12 cellular contexts compared by ENCODE assay signal in the genomic region with DNA sequence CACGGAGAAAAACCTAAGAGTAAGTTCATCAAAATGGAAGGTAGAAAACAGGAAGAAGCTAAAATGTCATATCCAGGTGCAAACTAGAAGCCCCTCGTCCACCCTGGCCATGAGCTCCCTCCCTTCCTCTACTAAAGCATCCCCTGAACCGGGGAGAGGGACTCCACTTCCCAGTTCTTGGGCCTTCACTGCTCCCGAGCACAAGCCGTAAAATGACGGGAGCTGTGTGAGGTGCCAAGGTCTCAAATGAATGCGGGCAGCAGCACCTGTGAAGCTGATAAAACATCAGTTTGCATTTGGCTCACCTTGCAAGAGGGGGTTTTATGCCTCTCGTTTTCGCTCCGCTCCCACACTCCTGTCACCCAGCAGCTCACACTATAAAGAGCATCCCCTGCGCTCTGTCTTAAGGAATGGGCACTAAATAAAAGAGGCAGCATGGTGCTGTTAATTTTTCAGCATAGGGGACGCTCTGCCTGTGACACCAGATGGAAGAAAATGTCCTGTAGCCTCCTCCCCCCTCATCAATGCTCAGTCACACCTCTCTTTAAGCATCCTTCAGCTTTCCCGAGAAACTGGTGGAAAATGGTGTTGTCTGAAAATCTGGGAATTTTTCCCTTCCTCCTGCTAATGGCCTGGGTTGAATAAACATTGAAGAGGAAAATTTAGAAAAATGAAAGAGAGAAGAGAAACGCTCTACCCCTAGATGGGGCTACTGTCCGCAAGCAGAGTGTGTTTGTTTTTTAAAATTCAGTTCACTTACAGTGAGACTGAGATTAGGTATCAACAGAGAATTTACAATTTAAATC.
DNase-seq lines count a peak whose midpoint lies in the region; ATAC-seq and TF ChIP-seq lines count a peak whose summit lies in the region.
"Had no signal": no experiment of that assay in that cellular context is flagged by ENCODE, and none has a peak within 500 bp of the region (broad histone marks: within the 10 kb centered on the region; RNA-seq: fewer than 3 reads in every experiment).

No MANE protein-coding gene starts in this region.

- no peaks in the 10 kb centered on the region for H3K4me1 ChIP-seq in right atrium auricular region

- intact Hi-C loops in Right ventricle myocardium superior (cut with DNase I): no loop called here

- H3K36me3 ChIP-seq in right atrium auricular region: no peaks in the 10 kb centered on the region
- H3K36me3 ChIP-seq: tibial nerve had no signal

- no peak overlapping the region for H3K27ac ChIP-seq in right atrium auricular region
- H3K27ac ChIP-seq: SK-N-MC, tibial nerve had no signal

- ATAC-seq in Right ventricle myocardium superior (ENCODE audit: poor library complexity): no peak
- ATAC-seq in activated T-cell treated with anti-CD3 and anti-CD28 coated beads, Interleukin-2, amount 50 U/mL, for 4 hours: no peak

- no peaks in the 10 kb centered on the region for H3K4me1 Mint-ChIP-seq in activated T-cell treated with anti-CD3 and anti-CD28 coated beads, Interleukin-2, amount 50 U/mL, for 4 hours (ENCODE audit: low read depth)

- TF ChIP-seq CTCF in right atrium auricular region (IDR thresholded peaks at IDR 0.05) (peak in 1 of 2 donors; percentile 53), astrocyte of the spinal cord (IDR thresholded peaks at IDR 0.05; ENCODE audit: low read depth, low read length) (peak; percentile 64)

- H3K4me3 Mint-ChIP-seq in activated T-cell treated with anti-CD3 and anti-CD28 coated beads, Interleukin-2, amount 50 U/mL, for 4 hours: no peak overlapping the region

- no peak overlapping the region for H3K4me3 ChIP-seq in right atrium auricular region
- no peak overlapping the region for H3K4me3 ChIP-seq in astrocyte of the spinal cord (ENCODE audit: low read depth, low read length)
- H3K4me3 ChIP-seq: SK-N-MC, tibial nerve had no signal

- no peaks in the 10 kb centered on the region for H3K9me3 Mint-ChIP-seq in activated T-cell treated with anti-CD3 and anti-CD28 coated beads, Interleukin-2, amount 50 U/mL, for 4 hours

- in situ Hi-C loops in astrocyte of the spinal cord (cut with HindIII; ENCODE audit: low sequenced_read_pairs): no loop called here

- no peaks in the 10 kb centered on the region for H3K27me3 Mint-ChIP-seq in activated T-cell treated with anti-CD3 and anti-CD28 coated beads, Interleukin-2, amount 50 U/mL, for 4 hours (ENCODE audit: low read depth)

- no peaks in the 10 kb centered on the region for H3K9me3 ChIP-seq in right atrium auricular region
- H3K9me3 ChIP-seq: tibial nerve had no signal

- H3K36me3 Mint-ChIP-seq in activated T-cell treated with anti-CD3 and anti-CD28 coated beads, Interleukin-2, amount 50 U/mL, for 4 hours (ENCODE audit: insufficient read depth): no peaks in the 10 kb centered on the region

- no peaks in the 10 kb centered on the region for H3K27me3 ChIP-seq in right atrium auricular region
- H3K27me3 ChIP-seq: tibial nerve had no signal

- DNase-seq in right atrium auricular region (ENCODE audit: low spot score) (peak; percentile 36), Right ventricle myocardium superior (no peak), astrocyte of the spinal cord (ENCODE audit: low read depth, low spot score) (peak; percentile 29), kidney glomerular epithelial cell (lab: John Stamatoyannopoulos, UW) (peak; percentile 1), NCI-H128 (lab: John Stamatoyannopoulos, UW; ENCODE audit: unreplicated experiment) (no peak), AG08396 (ENCODE audit: low spot score) (no peak), NCI-H2107 (lab: John Stamatoyannopoulos, UW) (no peak)
- DNase-seq in activated T-cell treated with anti-CD3 and anti-CD28 coated beads, Interleukin-2, amount 50 U/mL, for 4 hours: no peak
- DNase-seq: activated CD4-positive, alpha-beta T cell treated with anti-CD3 and anti-CD28 coated beads for 48 hours; occipital lobe had no signal

Comparison
In these comparisons a context has a peak if more than half of its experiments do, and no peak if none do; other contexts are left out.
1. DNase-seq: peak in right atrium auricular region (single experiment), astrocyte of the spinal cord (single experiment) and kidney glomerular epithelial cell (single experiment); none in Right ventricle myocardium superior (single experiment), activated T-cell treated with anti-CD3 and anti-CD28 coated beads, Interleukin-2, amount 50 U/mL, for 4 hours (single experiment), NCI-H128 (single experiment), AG08396 (single experiment) and NCI-H2107 (single experiment).